Comparison of ENCODE assay signal across 8 cellular contexts in the genomic region with DNA sequence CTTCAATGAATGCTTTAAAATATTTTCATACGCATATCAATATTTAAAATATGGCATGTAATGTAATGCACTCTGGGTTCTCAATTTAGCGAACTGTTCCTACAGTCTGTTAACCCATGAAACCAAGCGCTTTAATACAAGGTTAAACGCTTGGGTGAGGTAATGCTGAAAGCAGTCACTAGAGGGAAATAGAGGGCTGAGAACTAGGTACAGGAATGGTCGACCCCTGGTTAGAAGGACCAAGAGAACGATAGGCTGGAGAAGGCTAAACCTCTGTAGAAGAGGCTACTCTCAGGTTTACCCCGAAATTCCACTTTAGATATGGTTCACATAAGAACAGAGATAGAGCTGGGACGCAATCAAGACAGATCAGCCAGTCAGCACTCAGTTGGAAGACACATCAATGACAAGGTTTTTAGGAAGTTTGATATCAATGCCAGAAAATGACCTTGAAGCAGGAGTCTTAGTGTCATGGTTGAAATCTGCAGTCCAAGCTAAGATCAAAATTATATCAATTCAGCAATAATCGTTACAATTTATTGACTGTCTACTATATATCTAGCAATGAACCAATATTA.
DNase-seq lines count a peak whose midpoint lies in the region; ATAC-seq and TF ChIP-seq lines count a peak whose summit lies in the region.

No MANE protein-coding gene starts in this region.

- no peaks in the 10 kb centered on the region for H3K9me3 Mint-ChIP-seq in activated naive CD4-positive, alpha-beta T cell treated with anti-CD3 and anti-CD28 coated beads, Interleukin-2, amount 10 ng/mL, durations not matched to agents 7 days and 5 days
- H3K9me3 Mint-ChIP-seq in nephron, result no peaks in the 10 kb centered on the region

- no peak for TF ChIP-seq POLR2A in erythroblast (IDR thresholded peaks at IDR 0.05; ENCODE audit: low read length)

- H3K27ac Mint-ChIP-seq in activated naive CD4-positive, alpha-beta T cell treated with anti-CD3 and anti-CD28 coated beads, Interleukin-2, amount 10 ng/mL, durations not matched to agents 7 days and 5 days, result no peak overlapping the region
- H3K27ac Mint-ChIP-seq in nephron, result no peak overlapping the region

- peak; percentile 93 for TF ChIP-seq RAD21 in Ishikawa (IDR thresholded peaks at IDR 0.05; ENCODE audit: low read depth)

- no peaks in the 10 kb centered on the region for H3K36me3 Mint-ChIP-seq in activated naive CD4-positive, alpha-beta T cell treated with anti-CD3 and anti-CD28 coated beads, Interleukin-2, amount 10 ng/mL, durations not matched to agents 7 days and 5 days
- H3K36me3 Mint-ChIP-seq in nephron (ENCODE audit: low read depth), result peaks cover 5% of the 10 kb centered on the region

- no peak for TF ChIP-seq EP300 in Ishikawa (IDR thresholded peaks at IDR 0.05; ENCODE audit: borderline replicate concordance)

- H3K4me3 Mint-ChIP-seq in activated naive CD4-positive, alpha-beta T cell treated with anti-CD3 and anti-CD28 coated beads, Interleukin-2, amount 10 ng/mL, durations not matched to agents 7 days and 5 days, result no peak overlapping the region
- H3K4me3 Mint-ChIP-seq in nephron, result no peak overlapping the region

- DNase-seq in activated naive CD4-positive, alpha-beta T cell treated with anti-CD3 and anti-CD28 coated beads, Interleukin-2, amount 10 ng/mL, durations not matched to agents 7 days and 5 days, result peak; percentile 20
- no peak for DNase-seq in activated naive CD4-positive, alpha-beta T cell treated with anti-CD3 and anti-CD28 coated beads, Interleukin-2, amount 50 U/mL, for 16 hours
- DNase-seq in SIG-M5 (lab: John Stamatoyannopoulos, UW), result peak; percentile 1
- peak; percentile 1 to 9 for DNase-seq in erythroblast (lab: John Stamatoyannopoulos, UW)
- no peak for DNase-seq in NCI-H2196 treated with DMSO at 0.1 percent for 48 hours (lab: John Stamatoyannopoulos, UW; ENCODE audit: unreplicated experiment)

- H3K4me1 Mint-ChIP-seq in activated naive CD4-positive, alpha-beta T cell treated with anti-CD3 and anti-CD28 coated beads, Interleukin-2, amount 10 ng/mL, durations not matched to agents 7 days and 5 days, result peaks cover 6% of the 10 kb centered on the region
- H3K4me1 Mint-ChIP-seq in nephron, result peaks cover 8% of the 10 kb centered on the region

- TF ChIP-seq CTCF in nephron (IDR thresholded peaks at IDR 0.05; ENCODE audit: unreplicated experiment in 3 of 3), result peak; percentile 47 to 70 (median 59)

- peaks cover 4% of the 10 kb centered on the region for H3K27me3 Mint-ChIP-seq in activated naive CD4-positive, alpha-beta T cell treated with anti-CD3 and anti-CD28 coated beads, Interleukin-2, amount 10 ng/mL, durations not matched to agents 7 days and 5 days
- no peaks in the 10 kb centered on the region for H3K27me3 Mint-ChIP-seq in nephron (ENCODE audit: low read depth)

- CTCF ChIA-PET in activated naive CD4-positive, alpha-beta T cell treated with anti-CD3 and anti-CD28 coated beads, Interleukin-2, amount 10 ng/mL, durations not matched to agents 7 days and 5 days (lab: Charles Lee), result interaction anchor here (0.8 to 1.6 kb wide), 5 partner anchors 19 to 221 kb away, joined by 3 to 4 read pairs (median 3); no protein-coding TSS in a partner anchor

- peak; percentile 88 for ATAC-seq in GM21737 (IDR thresholded peaks at IDR 0.05; ENCODE audit: unreplicated experiment)

TF ChIP-seq in Ishikawa, 13 proteins besides CTCF, POLR2A, EP300 and RAD21:
- TF ChIP-seq, protein P1, sequence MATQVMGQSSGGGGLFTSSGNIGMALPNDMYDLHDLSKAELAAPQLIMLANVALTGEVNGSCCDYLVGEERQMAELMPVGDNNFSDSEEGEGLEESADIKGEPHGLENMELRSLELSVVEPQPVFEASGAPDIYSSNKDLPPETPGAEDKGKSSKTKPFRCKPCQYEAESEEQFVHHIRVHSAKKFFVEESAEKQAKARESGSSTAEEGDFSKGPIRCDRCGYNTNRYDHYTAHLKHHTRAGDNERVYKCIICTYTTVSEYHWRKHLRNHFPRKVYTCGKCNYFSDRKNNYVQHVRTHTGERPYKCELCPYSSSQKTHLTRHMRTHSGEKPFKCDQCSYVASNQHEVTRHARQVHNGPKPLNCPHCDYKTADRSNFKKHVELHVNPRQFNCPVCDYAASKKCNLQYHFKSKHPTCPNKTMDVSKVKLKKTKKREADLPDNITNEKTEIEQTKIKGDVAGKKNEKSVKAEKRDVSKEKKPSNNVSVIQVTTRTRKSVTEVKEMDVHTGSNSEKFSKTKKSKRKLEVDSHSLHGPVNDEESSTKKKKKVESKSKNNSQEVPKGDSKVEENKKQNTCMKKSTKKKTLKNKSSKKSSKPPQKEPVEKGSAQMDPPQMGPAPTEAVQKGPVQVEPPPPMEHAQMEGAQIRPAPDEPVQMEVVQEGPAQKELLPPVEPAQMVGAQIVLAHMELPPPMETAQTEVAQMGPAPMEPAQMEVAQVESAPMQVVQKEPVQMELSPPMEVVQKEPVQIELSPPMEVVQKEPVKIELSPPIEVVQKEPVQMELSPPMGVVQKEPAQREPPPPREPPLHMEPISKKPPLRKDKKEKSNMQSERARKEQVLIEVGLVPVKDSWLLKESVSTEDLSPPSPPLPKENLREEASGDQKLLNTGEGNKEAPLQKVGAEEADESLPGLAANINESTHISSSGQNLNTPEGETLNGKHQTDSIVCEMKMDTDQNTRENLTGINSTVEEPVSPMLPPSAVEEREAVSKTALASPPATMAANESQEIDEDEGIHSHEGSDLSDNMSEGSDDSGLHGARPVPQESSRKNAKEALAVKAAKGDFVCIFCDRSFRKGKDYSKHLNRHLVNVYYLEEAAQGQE (IDR thresholded peaks at IDR 0.05; ENCODE audit: low read depth), result no peak
- TF ChIP-seq TCF12 (IDR thresholded peaks at IDR 0.05; ENCODE audit: low read depth) (no peak), TAF1 (IDR thresholded peaks at IDR 0.05; ENCODE audit: low read depth) (no peak), EGR1 (IDR thresholded peaks at IDR 0.05) (no peak), CREB1 (IDR thresholded peaks at IDR 0.05; ENCODE audit: low read depth) (no peak), CEBPB (IDR thresholded peaks at IDR 0.05) (no peak), FOXM1 (IDR thresholded peaks at IDR 0.05; ENCODE audit: borderline replicate concordance, low read depth) (no peak), ZBTB7A (IDR thresholded peaks at IDR 0.05; ENCODE audit: low read depth) (no peak), TEAD4 (IDR thresholded peaks at IDR 0.05) (no peak), NFIC (IDR thresholded peaks at IDR 0.05) (no peak), YY1 (IDR thresholded peaks at IDR 0.05; ENCODE audit: low read depth) (no peak)
- TF ChIP-seq, protein P2, sequence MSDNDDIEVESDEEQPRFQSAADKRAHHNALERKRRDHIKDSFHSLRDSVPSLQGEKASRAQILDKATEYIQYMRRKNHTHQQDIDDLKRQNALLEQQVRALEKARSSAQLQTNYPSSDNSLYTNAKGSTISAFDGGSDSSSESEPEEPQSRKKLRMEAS (IDR thresholded peaks at IDR 0.05), result no peak
- TF ChIP-seq, protein P3, sequence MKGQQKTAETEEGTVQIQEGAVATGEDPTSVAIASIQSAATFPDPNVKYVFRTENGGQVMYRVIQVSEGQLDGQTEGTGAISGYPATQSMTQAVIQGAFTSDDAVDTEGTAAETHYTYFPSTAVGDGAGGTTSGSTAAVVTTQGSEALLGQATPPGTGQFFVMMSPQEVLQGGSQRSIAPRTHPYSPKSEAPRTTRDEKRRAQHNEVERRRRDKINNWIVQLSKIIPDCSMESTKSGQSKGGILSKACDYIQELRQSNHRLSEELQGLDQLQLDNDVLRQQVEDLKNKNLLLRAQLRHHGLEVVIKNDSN (IDR thresholded peaks at IDR 0.05), result no peak

Comparison
In these comparisons a context has a peak if more than half of its experiments do, and no peak if none do; other contexts are left out.
1. DNase-seq: peak in activated naive CD4-positive, alpha-beta T cell treated with anti-CD3 and anti-CD28 coated beads, Interleukin-2, amount 10 ng/mL, durations not matched to agents 7 days and 5 days (single experiment), SIG-M5 (single experiment) and erythroblast (2 of 2); none in activated naive CD4-positive, alpha-beta T cell treated with anti-CD3 and anti-CD28 coated beads, Interleukin-2, amount 50 U/mL, for 16 hours (single experiment) and NCI-H2196 treated with DMSO at 0.1 percent for 48 hours (single experiment).